Comparison of ENCODE assay signal across 6 cellular contexts in genomic region chr16:426115-426905, GRCh38. TPM values are rescaled to one million over a fixed set of nuclear protein-coding genes. Genes with fewer than 3 reads are reported as not detected.
DNase-seq lines count a peak whose midpoint lies in the region; TF ChIP-seq lines count a peak whose summit lies in the region.

No MANE protein-coding gene starts in this region.

- WGBS in ectodermal cell, 2 experiments: 1% methylated on average over 97 of the region's 97 CpGs

- H3K9me3 ChIP-seq in ectodermal cell (ENCODE audit: control insufficient read depth, low read length): no peaks in the 10 kb centered on the region

- H3K36me3 ChIP-seq in ectodermal cell (ENCODE audit: control insufficient read depth, insufficient read depth, low read length): no peaks in the 10 kb centered on the region

- TF ChIP-seq CTCF in HL-60 (IDR thresholded peaks at IDR 0.05; ENCODE audit: insufficient read depth, low read length) (no peak), retinal pigment epithelial cell (conservative IDR thresholded peaks at IDR 0.05; ENCODE audit: low read depth, low read length) (no peak)

- H3K4me3 ChIP-seq in HL-60 (replicated peaks; ENCODE audit: insufficient read depth, low read length): peak overlapping the region; percentile 60
- H3K4me3 ChIP-seq in ectodermal cell (ENCODE audit: insufficient read depth, low read depth, low read length): peak overlapping the region; percentile 84
- H3K4me3 ChIP-seq in retinal pigment epithelial cell (ENCODE audit: low read length): peak overlapping the region; percentile 74

- H3K27me3 ChIP-seq in HL-60 (ENCODE audit: insufficient read depth, poor library complexity, severe bottlenecking) (peaks cover 11% of the 10 kb centered on the region), ectodermal cell (ENCODE audit: control insufficient read depth, insufficient read depth, low read length, poor library complexity, severe bottlenecking) (peaks cover 39% of the 10 kb centered on the region)

- H3K4me1 ChIP-seq in ectodermal cell (ENCODE audit: control insufficient read depth, insufficient read depth, low read length): peaks cover 16% of the 10 kb centered on the region

- DNase-seq in EL: peak; percentile 15
- DNase-seq in HL-60 (ENCODE audit: low read depth in 1 of 2, low spot score in 1 of 2): no peak
- no peak for DNase-seq in retinal pigment epithelial cell (ENCODE audit: low read depth)
- no peak for DNase-seq in NOMO-1 treated with dmso at 0.1 percent for 144 hours (lab: John Stamatoyannopoulos, UW; ENCODE audit: unreplicated experiment)
- DNase-seq in pons (ENCODE audit: low spot score): no peak

- no peak overlapping the region for H3K27ac ChIP-seq in HL-60 (replicated peaks)
- no peak overlapping the region for H3K27ac ChIP-seq in ectodermal cell (ENCODE audit: insufficient read depth, low read depth, low read length, poor library complexity, severe bottlenecking)

RNA-seq across cellular contexts. Expression of gene RAB11FIP3, which starts 0.9 kb away (rescaled TPM):
- polyA plus RNA-seq in ectodermal cell (2013, experiment 1 of 4): 44.0 TPM
- 47.1 TPM for polyA plus RNA-seq in ectodermal cell (2013, experiment 2 of 4)
- polyA plus RNA-seq in ectodermal cell (2013, experiment 3 of 4): 32.4 TPM
- polyA plus RNA-seq in ectodermal cell (2013, experiment 4 of 4): 33.1 TPM

RNA-seq across cellular contexts. Expression of gene DECR2, which starts 24.6 kb away (rescaled TPM):
- polyA plus RNA-seq in ectodermal cell (2013, experiment 1 of 4): 27.4 TPM
- 28.0 TPM for polyA plus RNA-seq in ectodermal cell (2013, experiment 2 of 4)
- 25.3 TPM for polyA plus RNA-seq in ectodermal cell (2013, experiment 3 of 4)
- 27.1 TPM for polyA plus RNA-seq in ectodermal cell (2013, experiment 4 of 4)

RNA-seq across cellular contexts. Expression of gene NME4, which starts 29.3 kb away (rescaled TPM):
- polyA plus RNA-seq in ectodermal cell (2013, experiment 1 of 4): 279 TPM
- 259 TPM for polyA plus RNA-seq in ectodermal cell (2013, experiment 2 of 4)
- polyA plus RNA-seq in ectodermal cell (2013, experiment 3 of 4): 305 TPM
- polyA plus RNA-seq in ectodermal cell (2013, experiment 4 of 4): 341 TPM

RNA-seq across cellular contexts. Expression of gene PGAP6, which starts 44.5 kb away (rescaled TPM):
- polyA plus RNA-seq in ectodermal cell (2013, experiment 1 of 4): 46.1 TPM
- 43.0 TPM for polyA plus RNA-seq in ectodermal cell (2013, experiment 2 of 4)
- 35.2 TPM for polyA plus RNA-seq in ectodermal cell (2013, experiment 3 of 4)
- 37.4 TPM for polyA plus RNA-seq in ectodermal cell (2013, experiment 4 of 4)

RNA-seq across cellular contexts. Expression of gene MRPL28, which starts 56.0 kb away (rescaled TPM):
- polyA plus RNA-seq in ectodermal cell (2013, experiment 1 of 4): 86.3 TPM
- polyA plus RNA-seq in ectodermal cell (2013, experiment 2 of 4): 87.0 TPM
- 68.8 TPM for polyA plus RNA-seq in ectodermal cell (2013, experiment 3 of 4)
- 81.9 TPM for polyA plus RNA-seq in ectodermal cell (2013, experiment 4 of 4)
